1 cellular context compared by ENCODE assay signal in genomic region chr14:89973234-89973823, GRCh38.
TF ChIP-seq lines count a peak whose summit lies in the region.

No MANE protein-coding gene starts in this region.

TF ChIP-seq in H1, 55 proteins besides CTCF, POLR2A, EP300 and RAD21:
- TF ChIP-seq, protein P1, sequence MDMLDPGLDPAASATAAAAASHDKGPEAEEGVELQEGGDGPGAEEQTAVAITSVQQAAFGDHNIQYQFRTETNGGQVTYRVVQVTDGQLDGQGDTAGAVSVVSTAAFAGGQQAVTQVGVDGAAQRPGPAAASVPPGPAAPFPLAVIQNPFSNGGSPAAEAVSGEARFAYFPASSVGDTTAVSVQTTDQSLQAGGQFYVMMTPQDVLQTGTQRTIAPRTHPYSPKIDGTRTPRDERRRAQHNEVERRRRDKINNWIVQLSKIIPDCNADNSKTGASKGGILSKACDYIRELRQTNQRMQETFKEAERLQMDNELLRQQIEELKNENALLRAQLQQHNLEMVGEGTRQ (IDR thresholded peaks at IDR 0.05; ENCODE audit: low read length), result no peak
- TF ChIP-seq ATF2 (IDR thresholded peaks at IDR 0.05; ENCODE audit: low read length) (no peak), KDM5A (IDR thresholded peaks at IDR 0.05; ENCODE audit: low read length) (no peak), PHF8 (conservative IDR thresholded peaks at IDR 0.05; ENCODE audit: low read depth, low read length) (no peak), ZNF274 (IDR thresholded peaks at IDR 0.05; ENCODE audit: borderline replicate concordance, extremely low read depth, low read length) (no peak), CBX8 (IDR thresholded peaks at IDR 0.05; ENCODE audit: borderline replicate concordance, low read depth, low read length) (no peak), RXRA (IDR thresholded peaks at IDR 0.05; ENCODE audit: insufficient read depth, low read depth, low read length) (no peak), NRF1 (IDR thresholded peaks at IDR 0.05; ENCODE audit: low read depth, low read length) (no peak), SIRT6 (IDR thresholded peaks at IDR 0.05; ENCODE audit: low read length) (no peak), EGR1 (IDR thresholded peaks at IDR 0.05; ENCODE audit: borderline replicate concordance, low read depth, low read length) (no peak), SUZ12 (IDR thresholded peaks at IDR 0.05; ENCODE audit: low read length) (no peak)
